ENCODE assay signal across 13 cellular contexts in genomic region chr19:2070986-2071673, GRCh38. TPM values are rescaled to one million over a fixed set of nuclear protein-coding genes. Genes with fewer than 3 reads are reported as not detected.
DNase-seq lines count a peak whose midpoint lies in the region; ATAC-seq and TF ChIP-seq lines count a peak whose summit lies in the region.
"Had no signal": no experiment of that assay in that cellular context is flagged by ENCODE, and none has a peak within 500 bp of the region (broad histone marks: within the 10 kb centered on the region; RNA-seq: fewer than 3 reads in every experiment).

No MANE protein-coding gene starts in this region.

- intact Hi-C loops in MCF 10A (cut with micrococcal nuclease): no loop called here
- intact Hi-C loops in breast epithelium (cut with DNase I; ENCODE audit: low total_unique reads): no loop called here
- intact Hi-C loops in activated CD8-positive, alpha-beta T cell treated with anti-CD3 and anti-CD28 coated beads for 36 hours (cut with micrococcal nuclease): no loop called here
- intact Hi-C loops in ascending aorta (cut with DNase I): loop anchor here (2.0 kb wide), 1 partner anchor 142 kb away; no protein-coding TSS in a partner anchor

- BruUV-seq in MCF 10A (replicated peaks; lab: Mats Ljungman, UMichigan): TSS peak; percentile 59

- peaks cover 66% of the 10 kb centered on the region for H3K36me3 Mint-ChIP-seq in MCF 10A (ENCODE audit: insufficient read depth, unreplicated experiment)
- H3K36me3 Mint-ChIP-seq in activated CD8-positive, alpha-beta T cell treated with anti-CD3 and anti-CD28 coated beads for 36 hours (ENCODE audit: low read depth): peaks cover 42% of the 10 kb centered on the region
- peaks cover 6 to 29% (median 17%) of the 10 kb centered on the region in 3 donors for H3K36me3 Mint-ChIP-seq in immature natural killer cell
- peaks cover 7% of the 10 kb centered on the region for H3K36me3 Mint-ChIP-seq in neural progenitor cell

- no peak overlapping the region for H3K9ac ChIP-seq in neural progenitor cell

- H3K36me3 ChIP-seq in breast epithelium (no peaks in the 10 kb centered on the region), ascending aorta (peaks cover 40 to 49% of the 10 kb centered on the region in 2 donors), neural progenitor cell (no peaks in the 10 kb centered on the region)

- H3K4me1 ChIP-seq in breast epithelium (no peaks in the 10 kb centered on the region), ascending aorta (peaks cover 0 to 6% of the 10 kb centered on the region in 2 donors), neural progenitor cell (no peaks in the 10 kb centered on the region)

- H3K4me3 Mint-ChIP-seq in MCF 10A (ENCODE audit: unreplicated experiment) (no peak overlapping the region), immature natural killer cell (peak overlapping the region in 1 of 5 donors; percentile 24), neural progenitor cell (no peak overlapping the region)
- H3K4me3 Mint-ChIP-seq in activated CD8-positive, alpha-beta T cell treated with anti-CD3 and anti-CD28 coated beads for 36 hours: no peak overlapping the region

- ATAC-seq in activated CD8-positive, alpha-beta T cell treated with anti-CD3 and anti-CD28 coated beads for 36 hours: no peak
- no peak for ATAC-seq in GM19023 (IDR thresholded peaks at IDR 0.05; ENCODE audit: unreplicated experiment)

- POLR2A ChIA-PET in MCF 10A (lab: Yijun Ruan, JAX): interaction anchor here (1.0 kb wide), 1 partner anchor 43 kb away, joined by 3 read pairs; no protein-coding TSS in a partner anchor
- POLR2A ChIA-PET in activated CD8-positive, alpha-beta T cell treated with anti-CD3 and anti-CD28 coated beads for 36 hours (lab: Charles Lee): interaction anchor here (1.1 to 3.0 kb wide), 3 partner anchors 9 to 19 kb away, joined by 4 to 10 read pairs (median 9); no protein-coding TSS in a partner anchor

- H3K79me2 ChIP-seq in neural progenitor cell (ENCODE audit: low read depth): no peaks in the 10 kb centered on the region

- no peaks in the 10 kb centered on the region for H4K20me1 ChIP-seq in neural progenitor cell (ENCODE audit: low read depth)

- H3F3A ChIP-seq in neural progenitor cell (ENCODE audit: low read depth): peaks cover 3% of the 10 kb centered on the region

- H2AFZ ChIP-seq in neural progenitor cell (replicated peaks): no peak overlapping the region

- no peak overlapping the region for H3K4me2 ChIP-seq in neural progenitor cell

- H3K4me1 Mint-ChIP-seq in MCF 10A (ENCODE audit: insufficient read depth, unreplicated experiment): no peaks in the 10 kb centered on the region
- peaks cover 8% of the 10 kb centered on the region for H3K4me1 Mint-ChIP-seq in activated CD8-positive, alpha-beta T cell treated with anti-CD3 and anti-CD28 coated beads for 36 hours (ENCODE audit: low read depth)
- H3K4me1 Mint-ChIP-seq in immature natural killer cell: peaks cover 30 to 41% of the 10 kb centered on the region in 2 donors
- H3K4me1 Mint-ChIP-seq in neural progenitor cell: peaks cover 4% of the 10 kb centered on the region

- H3K9me3 ChIP-seq in breast epithelium (no peaks in the 10 kb centered on the region), ascending aorta (no peaks in the 10 kb centered on the region), neural progenitor cell (ENCODE audit: low read depth) (no peaks in the 10 kb centered on the region)

- no peak overlapping the region for H3K27ac ChIP-seq in breast epithelium
- H3K27ac ChIP-seq in ascending aorta: no peak overlapping the region
- no peak overlapping the region for H3K27ac ChIP-seq in neural progenitor cell

- no peaks in the 10 kb centered on the region for H3K9me3 Mint-ChIP-seq in MCF 10A (ENCODE audit: unreplicated experiment)
- no peaks in the 10 kb centered on the region for H3K9me3 Mint-ChIP-seq in activated CD8-positive, alpha-beta T cell treated with anti-CD3 and anti-CD28 coated beads for 36 hours
- no peaks in the 10 kb centered on the region for H3K9me3 Mint-ChIP-seq in immature natural killer cell
- H3K9me3 Mint-ChIP-seq in neural progenitor cell: no peaks in the 10 kb centered on the region

- no peak for TF ChIP-seq CTCF in MCF 10A (IDR thresholded peaks at IDR 0.05; ENCODE audit: unreplicated experiment)
- no peak for TF ChIP-seq CTCF in breast epithelium (IDR thresholded peaks at IDR 0.05)
- TF ChIP-seq CTCF in activated CD8-positive, alpha-beta T cell treated with anti-CD3 and anti-CD28 coated beads for 36 hours (IDR thresholded peaks at IDR 0.05): no peak
- no peak for TF ChIP-seq CTCF in ascending aorta (IDR thresholded peaks at IDR 0.05)
- no peak for TF ChIP-seq CTCF in neural progenitor cell (IDR thresholded peaks at IDR 0.05)

- CTCF ChIA-PET in MCF 10A (lab: Yijun Ruan, JAX): interaction anchor here (0.6 to 1.4 kb wide), 3 partner anchors 40 to 296 kb away, joined by 3 to 12 read pairs (median 3); no protein-coding TSS in a partner anchor
- CTCF ChIA-PET in activated CD8-positive, alpha-beta T cell treated with anti-CD3 and anti-CD28 coated beads for 36 hours (lab: Charles Lee): no interaction called here

- H3K27me3 ChIP-seq in breast epithelium (no peaks in the 10 kb centered on the region), ascending aorta (no peaks in the 10 kb centered on the region), neural progenitor cell (no peaks in the 10 kb centered on the region)

- DNase-seq in MCF 10A (ENCODE audit: unreplicated experiment) (no peak), breast epithelium (ENCODE audit: low spot score in 2 of 2) (no peak), immature natural killer cell (peak in 1 of 3 donors; percentile 10), ascending aorta (ENCODE audit: low spot score in 2 of 2) (no peak), neural progenitor cell (ENCODE audit: low spot score) (no peak), AG20443 (ENCODE audit: low spot score) (no peak)
- DNase-seq in activated CD8-positive, alpha-beta T cell treated with anti-CD3 and anti-CD28 coated beads for 36 hours: no peak
- DNase-seq: anterior cingulate cortex, DMS79, NCI-H2107, SHP77 had no signal

- H3K27ac Mint-ChIP-seq in MCF 10A (ENCODE audit: low read depth, unreplicated experiment): no peak overlapping the region
- peak overlapping the region; percentile 57 for H3K27ac Mint-ChIP-seq in activated CD8-positive, alpha-beta T cell treated with anti-CD3 and anti-CD28 coated beads for 36 hours
- H3K27ac Mint-ChIP-seq in immature natural killer cell: peak overlapping the region; percentile 70 to 86 (median 80)
- H3K27ac Mint-ChIP-seq in neural progenitor cell: no peak overlapping the region

- no peak for TF ChIP-seq POLR2A in breast epithelium (IDR thresholded peaks at IDR 0.05)

- H3K27me3 Mint-ChIP-seq in MCF 10A (ENCODE audit: insufficient read depth, unreplicated experiment) (no peaks in the 10 kb centered on the region), immature natural killer cell (ENCODE audit: low read depth in 3 of 3) (peaks cover 15 to 39% (median 18%) of the 10 kb centered on the region in 3 donors), neural progenitor cell (ENCODE audit: insufficient read depth, low read depth) (peaks cover 6% of the 10 kb centered on the region)
- no peaks in the 10 kb centered on the region for H3K27me3 Mint-ChIP-seq in activated CD8-positive, alpha-beta T cell treated with anti-CD3 and anti-CD28 coated beads for 36 hours

- H3K4me3 ChIP-seq in breast epithelium: no peak overlapping the region
- no peak overlapping the region for H3K4me3 ChIP-seq in ascending aorta
- no peak overlapping the region for H3K4me3 ChIP-seq in neural progenitor cell
- H3K4me3 ChIP-seq: skin epidermis had no signal

RNA-seq across cellular contexts. Expression of gene MKNK2, which starts 20.1 kb away (rescaled TPM):
- total RNA-seq in MCF 10A (2022) (146 and 224 TPM in 2 replicates), breast epithelium (100 to 1,000 TPM in 1 of 3 donors, 10 to 100 TPM in 2; 94.7 to 170 (median 97.0) TPM), ascending aorta (228 TPM), neural progenitor cell (ENCODE audit: low replicate concordance) (46.0 and 106 TPM in 2 replicates)
- 100 to 1,000 TPM; 323 to 327 TPM for total RNA-seq in activated CD8-positive, alpha-beta T cell treated with anti-CD3 and anti-CD28 coated beads for 36 hours
- polyA plus RNA-seq in immature natural killer cell: 10 to 100 TPM; 22.7 to 39.2 (median 23.9) TPM

RNA-seq across cellular contexts. Expression of gene MOB3A, which starts 25.0 kb away (rescaled TPM):
- total RNA-seq in MCF 10A (2022) (40.9 and 47.2 TPM in 2 replicates), breast epithelium (10 to 100 TPM; 18.3 to 45.8 (median 29.2) TPM), ascending aorta (44.4 TPM), neural progenitor cell (ENCODE audit: low replicate concordance) (6.0 and 15.9 TPM in 2 replicates)
- total RNA-seq in activated CD8-positive, alpha-beta T cell treated with anti-CD3 and anti-CD28 coated beads for 36 hours: 100 to 1,000 TPM; 175 to 185 TPM
- 100 to 1,000 TPM in 1 of 3 donors, 10 to 100 TPM in 2; 39.4 to 160 (median 42.2) TPM for polyA plus RNA-seq in immature natural killer cell

RNA-seq across cellular contexts. Expression of gene IZUMO4, which starts 25.6 kb away (rescaled TPM):
- total RNA-seq in MCF 10A (2022) (3.1 and 5.3 TPM in 2 replicates), breast epithelium (10 to 100 TPM in 1 of 3 donors, 1 to 10 TPM in 2; 3.6 to 12.8 (median 3.7) TPM), ascending aorta (not detected), neural progenitor cell (ENCODE audit: low replicate concordance) (3.7 TPM in 1 of 2 replicates, not detected in the other)
- total RNA-seq in activated CD8-positive, alpha-beta T cell treated with anti-CD3 and anti-CD28 coated beads for 36 hours: 10 to 100 TPM; 22.6 to 23.0 TPM
- under 1 TPM in 1 of 3 donors, not detected in 2; 0.42 TPM for polyA plus RNA-seq in immature natural killer cell

RNA-seq across cellular contexts. Expression of gene BTBD2, which starts 55.6 kb away (rescaled TPM):
- total RNA-seq in MCF 10A (2022) (53.1 and 53.4 TPM in 2 replicates), breast epithelium (10 to 100 TPM; 52.0 to 67.2 (median 54.4) TPM), ascending aorta (90.1 TPM), neural progenitor cell (ENCODE audit: low replicate concordance) (48.8 and 148 TPM in 2 replicates)
- 10 to 100 TPM; 36.5 to 44.6 TPM for total RNA-seq in activated CD8-positive, alpha-beta T cell treated with anti-CD3 and anti-CD28 coated beads for 36 hours
- 1 to 10 TPM; 2.6 to 4.4 (median 3.6) TPM for polyA plus RNA-seq in immature natural killer cell

Comparison
In these comparisons a context has a peak if more than half of its experiments do, and no peak if none do; other contexts are left out.
1. H3K27ac Mint-ChIP-seq: peak in activated CD8-positive, alpha-beta T cell treated with anti-CD3 and anti-CD28 coated beads for 36 hours (single experiment) and immature natural killer cell (6 of 6); none in MCF 10A (single experiment) and neural progenitor cell (single experiment).